3 cellular contexts compared by ENCODE assay signal in genomic region chrX:103215037-103215767, GRCh38.
TF ChIP-seq lines count a peak whose summit lies in the region.

Gene BEX4 (plus strand): TSS chrX:103215108. CDS start chrX:103216154, 1,046 bp downstream.

TF ChIP-seq in liver, 16 proteins besides CTCF, POLR2A, EP300 and RAD21:
- TF ChIP-seq TAF1 (conservative IDR thresholded peaks at IDR 0.05) (peak; percentile 78), SP1 (IDR thresholded peaks at IDR 0.05) (no peak)

TF ChIP-seq in HepG2, 621 proteins besides CTCF, POLR2A, EP300 and RAD21:
- no peak for TF ChIP-seq THAP7 (CRISPR knock-in tag; IDR thresholded peaks at IDR 0.05)
- no peak for TF ChIP-seq ZMAT5 (CRISPR knock-in tag; IDR thresholded peaks at IDR 0.05; ENCODE audit: borderline replicate concordance, low read depth)
- no peak for TF ChIP-seq STAT6 (CRISPR knock-in tag; IDR thresholded peaks at IDR 0.05; ENCODE audit: borderline replicate concordance)
- no peak for TF ChIP-seq ZNF354B (CRISPR knock-in tag; IDR thresholded peaks at IDR 0.05)
- TF ChIP-seq ZNF577 (CRISPR knock-in tag; IDR thresholded peaks at IDR 0.05; ENCODE audit: borderline replicate concordance, low read depth) = no peak
- TF ChIP-seq REXO4 (CRISPR knock-in tag; IDR thresholded peaks at IDR 0.05; ENCODE audit: borderline replicate concordance) = no peak
- no peak for TF ChIP-seq KDM5A (IDR thresholded peaks at IDR 0.05; ENCODE audit: borderline replicate concordance, low read length)
- no peak for TF ChIP-seq NFE2L1 (CRISPR knock-in tag; IDR thresholded peaks at IDR 0.05; ENCODE audit: borderline replicate concordance)
- TF ChIP-seq MIXL1 (CRISPR knock-in tag; IDR thresholded peaks at IDR 0.05) = no peak
- TF ChIP-seq RNF219 (CRISPR knock-in tag; IDR thresholded peaks at IDR 0.05) = no peak
- no peak for TF ChIP-seq NCOA1 (CRISPR knock-in tag; IDR thresholded peaks at IDR 0.05)
- TF ChIP-seq ETS1 (CRISPR knock-in tag; IDR thresholded peaks at IDR 0.05) = no peak

TF ChIP-seq in endothelial cell of umbilical vein, 7 proteins besides CTCF, POLR2A, EP300 and RAD21 (continued from another document):
- TF ChIP-seq JUN (IDR thresholded peaks at IDR 0.05; ENCODE audit: borderline replicate concordance, insufficient read depth, insufficient read length, low read depth) (no peak), MAX (IDR thresholded peaks at IDR 0.05; ENCODE audit: insufficient read depth, insufficient read length) (peak; percentile 84), POLR2AphosphoS5 (IDR thresholded peaks at IDR 0.05; ENCODE audit: insufficient read depth, low read depth, low read length) (peak; percentile 64)
TF ChIP-seq in endothelial cell of umbilical vein: peak in this region for 2.
